In genomic region chr11:116931206-116931953, GRCh38 we compare ENCODE assay signal across 8 cellular contexts.
DNase-seq lines count a peak whose midpoint lies in the region; ATAC-seq and TF ChIP-seq lines count a peak whose summit lies in the region.

No MANE protein-coding gene starts in this region.

- H3K79me2 ChIP-seq in DND-41 (ENCODE audit: insufficient read depth, low read length) = no peaks in the 10 kb centered on the region
- peaks cover 6% of the 10 kb centered on the region for H3K79me2 ChIP-seq in mammary epithelial cell (ENCODE audit: insufficient read depth, low read length)

- no peaks in the 10 kb centered on the region for H3K27me3 Mint-ChIP-seq in naive thymus-derived CD4-positive, alpha-beta T cell
- no peaks in the 10 kb centered on the region for H3K27me3 Mint-ChIP-seq in osteocyte (ENCODE audit: unreplicated experiment)

- H3K9ac ChIP-seq in DND-41 (ENCODE audit: low read depth, low read length) (no peak overlapping the region), mammary epithelial cell (ENCODE audit: insufficient read depth, low read length) (no peak overlapping the region)

- H3K27me3 ChIP-seq in DND-41 (ENCODE audit: insufficient read depth, low read length, poor library complexity) (no peaks in the 10 kb centered on the region), mammary epithelial cell (ENCODE audit: insufficient read depth, low read length) (no peaks in the 10 kb centered on the region)
- no peaks in the 10 kb centered on the region for H3K27me3 ChIP-seq in naive thymus-derived CD4-positive, alpha-beta T cell (ENCODE audit: control insufficient read depth in 2 of 2, insufficient read depth in 2 of 2, low read length in 2 of 2)

- H3K27ac ChIP-seq in DND-41 (ENCODE audit: low read length) (peak overlapping the region; percentile 58), mammary epithelial cell (ENCODE audit: insufficient read depth, low read depth, low read length) (peak overlapping the region; percentile 64)
- peak overlapping the region; percentile 81 for H3K27ac ChIP-seq in naive thymus-derived CD4-positive, alpha-beta T cell (ENCODE audit: low read depth, low read length)

- no peak for TF ChIP-seq POLR2A in NB4 (IDR thresholded peaks at IDR 0.05; ENCODE audit: extremely low read depth, insufficient read length)

- dilution Hi-C loops in mammary epithelial cell (cut with HindIII; ENCODE audit: low sequenced_read_pairs) = no loop called here

- no peak overlapping the region for H3K4me2 ChIP-seq in DND-41 (ENCODE audit: insufficient read depth, low read length)
- H3K4me2 ChIP-seq in mammary epithelial cell (ENCODE audit: insufficient read depth, low read depth, low read length) = peak overlapping the region; percentile 34

- H3K4me3 Mint-ChIP-seq in naive thymus-derived CD4-positive, alpha-beta T cell = peak overlapping the region; percentile 53 to 92 (median 82)
- H3K4me3 Mint-ChIP-seq in osteocyte (ENCODE audit: unreplicated experiment) = no peak overlapping the region

- H2AFZ ChIP-seq in DND-41 (ENCODE audit: low read depth, low read length) (no peak overlapping the region), mammary epithelial cell (ENCODE audit: low read depth, low read length) (no peak overlapping the region)

- TF ChIP-seq CTCF in DND-41 (IDR thresholded peaks at IDR 0.05; ENCODE audit: borderline replicate concordance, extremely low read depth, low read length, poor library complexity, severe bottlenecking) (no peak), NB4 (IDR thresholded peaks at IDR 0.05; ENCODE audit: low read depth, low read length) (no peak), mammary epithelial cell (conservative IDR thresholded peaks at IDR 0.05 in 1 of 2, IDR thresholded peaks at IDR 0.05 in 1 of 2; ENCODE audit: extremely low read depth in 1 of 2, insufficient read depth in 1 of 2, low read depth in 1 of 2, low read length in 2 of 2) (no peak), osteocyte (IDR thresholded peaks at IDR 0.05) (no peak)

- H3K9me3 ChIP-seq in DND-41 (ENCODE audit: insufficient read depth, low read length, severe bottlenecking) (no peaks in the 10 kb centered on the region), mammary epithelial cell (replicated peaks; ENCODE audit: insufficient read depth, low read length) (no peaks in the 10 kb centered on the region)
- H3K9me3 ChIP-seq in naive thymus-derived CD4-positive, alpha-beta T cell (ENCODE audit: control insufficient read depth in 2 of 3, low read length in 3 of 3) = no peaks in the 10 kb centered on the region

- H3K36me3 ChIP-seq in DND-41 (ENCODE audit: insufficient read depth, low read length) (no peaks in the 10 kb centered on the region), mammary epithelial cell (ENCODE audit: insufficient read depth, low read length) (peaks cover 2% of the 10 kb centered on the region)
- H3K36me3 ChIP-seq in naive thymus-derived CD4-positive, alpha-beta T cell (ENCODE audit: control insufficient read depth in 2 of 3, insufficient read depth in 3 of 3, low read length in 3 of 3) = no peaks in the 10 kb centered on the region

- in situ Hi-C loops in mammary epithelial cell (cut with MboI; ENCODE audit: low sequenced_read_pairs in 2 of 2) = no loop called here

- H3K4me3 ChIP-seq in DND-41 (ENCODE audit: low read depth in 1 of 2, low read length in 2 of 2) (no peak overlapping the region), NB4 (ENCODE audit: low read depth, low read length) (no peak overlapping the region), mammary epithelial cell (replicated peaks in 1 of 3; ENCODE audit: insufficient read depth in 1 of 3, low read depth in 2 of 3, low read length in 3 of 3) (no peak overlapping the region)
- peak overlapping the region; percentile 41 for H3K4me3 ChIP-seq in naive thymus-derived CD4-positive, alpha-beta T cell (ENCODE audit: low read length)

- H3K36me3 Mint-ChIP-seq in naive thymus-derived CD4-positive, alpha-beta T cell = peaks cover 1 to 17% (median 10%) of the 10 kb centered on the region in 5 donors
- H3K36me3 Mint-ChIP-seq in osteocyte (ENCODE audit: unreplicated experiment) = peaks cover under 1% of the 10 kb centered on the region

- peak; percentile 10 for DNase-seq in DND-41
- DNase-seq in NB4 (ENCODE audit: low read depth) = peak; percentile 56
- DNase-seq in mammary epithelial cell = peak; percentile 80
- DNase-seq in naive thymus-derived CD4-positive, alpha-beta T cell = peak in 7 of 9 donors; percentile 54 to 82 (median 76)
- no peak for DNase-seq in osteocyte (ENCODE audit: extremely low spot score, unreplicated experiment)
- no peak for DNase-seq in NCI-H69 (lab: John Stamatoyannopoulos, UW)
- no peak for DNase-seq in NCI-H510A (lab: John Stamatoyannopoulos, UW)
- no peak for DNase-seq in SK-N-DZ (ENCODE audit: low spot score)

- H4K20me1 ChIP-seq in DND-41 (ENCODE audit: insufficient read depth, low read length) (no peaks in the 10 kb centered on the region), mammary epithelial cell (ENCODE audit: insufficient read depth, low read length) (no peaks in the 10 kb centered on the region)

- peak overlapping the region; percentile 89 to 98 (median 96) for H3K27ac Mint-ChIP-seq in naive thymus-derived CD4-positive, alpha-beta T cell
- H3K27ac Mint-ChIP-seq in osteocyte (ENCODE audit: unreplicated experiment) = no peak overlapping the region

- no TSS peak for BruUV-seq in mammary epithelial cell (replicated peaks; lab: Mats Ljungman, UMichigan)

- H3K9me3 Mint-ChIP-seq in naive thymus-derived CD4-positive, alpha-beta T cell = peaks cover 0 to 10% (median 0%) of the 10 kb centered on the region in 11 donors
- no peaks in the 10 kb centered on the region for H3K9me3 Mint-ChIP-seq in osteocyte (ENCODE audit: unreplicated experiment)

- POLR2A ChIA-PET in naive thymus-derived CD4-positive, alpha-beta T cell (lab: Charles Lee) = interaction anchor here (0.7 to 4.5 kb wide), 6 partner anchors 12 to 166 kb away, joined by 3 to 40 read pairs (median 3); partner anchors contain the start of genes APOA5 and SIK3

- peaks cover 51 to 82% (median 75%) of the 10 kb centered on the region in 7 donors for H3K4me1 Mint-ChIP-seq in naive thymus-derived CD4-positive, alpha-beta T cell
- H3K4me1 Mint-ChIP-seq in osteocyte (ENCODE audit: unreplicated experiment) = peaks cover 22% of the 10 kb centered on the region

- peak; percentile 36 for ATAC-seq in DND-41 (ENCODE audit: insufficient read depth, low read depth)
- ATAC-seq in naive thymus-derived CD4-positive, alpha-beta T cell = peak; percentile 74

- intact Hi-C loops in mammary epithelial cell (cut with micrococcal nuclease) = no loop called here
- intact Hi-C loops in naive thymus-derived CD4-positive, alpha-beta T cell (cut with micrococcal nuclease) = loop anchor here (1.0 to 10.0 kb wide), 10 partner anchors 11 to 247 kb away; partner anchors contain the start of genes BUD13 (in 1 of the 2), SIDT2 (in 1 of the 2) and ZPR1 (in 1 of the 2)

- H3K4me1 ChIP-seq in DND-41 (ENCODE audit: insufficient read depth, low read length) (peaks cover 57% of the 10 kb centered on the region), mammary epithelial cell (ENCODE audit: insufficient read depth, low read length) (peaks cover 28% of the 10 kb centered on the region)
- H3K4me1 ChIP-seq in naive thymus-derived CD4-positive, alpha-beta T cell (ENCODE audit: control insufficient read depth in 2 of 2, insufficient read depth in 2 of 2, low read length in 2 of 2) = peaks cover 61 to 69% of the 10 kb centered on the region in 2 donors

- CTCF ChIA-PET in mammary epithelial cell (lab: Charles Lee; ENCODE audit: low non-redundant PET) = no interaction called here
- CTCF ChIA-PET in naive thymus-derived CD4-positive, alpha-beta T cell (lab: Charles Lee) = interaction anchor here (0.8 to 2.0 kb wide), 4 partner anchors 83 to 173 kb away, joined by 3 to 5 read pairs (median 4); no protein-coding TSS in a partner anchor

- 57% methylated on average over 6 of the region's 7 CpGs for WGBS in mammary epithelial cell (ENCODE audit: low coverage, missing lambda C conversion rate)

Comparison
In these comparisons a context has a peak if more than half of its experiments do, and no peak if none do; other contexts are left out.
1. DNase-seq: peak in DND-41 (single experiment), NB4 (single experiment), mammary epithelial cell (single experiment) and naive thymus-derived CD4-positive, alpha-beta T cell (7 of 9); none in osteocyte (single experiment), NCI-H69 (single experiment), NCI-H510A (single experiment) and SK-N-DZ (single experiment).
2. Peak in every context shown above with its lines, with median percentiles within 50 percentile points of each other: H3K27ac ChIP-seq.